In the genomic region with DNA sequence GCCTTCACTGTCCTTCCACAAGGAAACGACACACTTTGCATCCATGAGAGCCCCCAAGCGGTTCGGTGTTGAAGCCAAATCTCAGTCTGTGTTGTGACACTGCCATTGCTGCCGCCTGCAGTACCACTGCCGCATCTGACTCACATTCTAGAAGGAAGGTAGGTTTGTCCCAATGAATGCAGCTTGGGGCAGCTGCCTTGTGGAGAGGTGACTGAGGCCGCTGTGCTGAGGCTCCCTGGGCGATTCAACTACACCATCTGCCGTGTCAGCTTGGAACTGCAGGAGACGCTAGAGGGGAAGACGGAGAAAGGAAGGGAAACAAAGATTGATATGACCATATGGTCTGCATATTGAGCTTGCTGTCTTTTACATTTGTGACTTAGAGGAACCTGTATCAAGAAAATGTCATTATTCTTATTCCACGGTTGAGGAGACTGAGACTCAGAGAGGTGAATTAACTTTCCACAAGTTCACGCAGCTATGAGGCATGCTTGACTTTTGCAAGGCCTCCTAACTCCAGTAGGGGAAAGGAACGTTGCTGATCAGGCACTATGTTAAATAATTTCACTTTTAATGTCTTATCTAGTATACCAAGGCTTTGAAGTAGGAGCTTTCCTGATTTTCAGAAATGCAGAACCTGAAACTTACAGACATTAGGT, we compare ENCODE assay signal across 8 cellular contexts. TPM values are rescaled to one million over a fixed set of nuclear protein-coding genes. Genes with fewer than 3 reads are reported as not detected.
DNase-seq lines count a peak whose midpoint lies in the region; ATAC-seq and TF ChIP-seq lines count a peak whose summit lies in the region.

No MANE protein-coding gene starts in this region.

- no peaks in the 10 kb centered on the region for H3K4me1 ChIP-seq in SJCRH30
- H3K4me1 ChIP-seq in vagina = no peaks in the 10 kb centered on the region

- H3K27me3 ChIP-seq in SJCRH30 (no peaks in the 10 kb centered on the region), vagina (no peaks in the 10 kb centered on the region)

- H3K36me3 ChIP-seq in SJCRH30 = no peaks in the 10 kb centered on the region
- H3K36me3 ChIP-seq in vagina = no peaks in the 10 kb centered on the region

- DNase-seq in NAMALWA (ENCODE audit: low spot score) (peak; percentile 99), SJCRH30 (peak; percentile 44 to 75), germinal center (ENCODE audit: low spot score) (peak; percentile 80), posterior vena cava (ENCODE audit: low spot score) (peak; percentile 87), vagina (ENCODE audit: extremely low spot score in 2 of 2) (no peak)
- DNase-seq in activated gamma-delta T cell treated with anti-CD3 and anti-CD28 coated beads, Interleukin-2, amount 50 U/mL, for 16 hours (ENCODE audit: low read depth) = peak; percentile 51

- no peak overlapping the region for H3K4me3 ChIP-seq in SJCRH30
- H3K4me3 ChIP-seq in vagina = no peak overlapping the region

- H3K27ac ChIP-seq in SJCRH30 (no peak overlapping the region), vagina (no peak overlapping the region)

- ATAC-seq in HG02571 (IDR thresholded peaks at IDR 0.05; ENCODE audit: unreplicated experiment) = peak; percentile 86

- TF ChIP-seq POLR2A in vagina (IDR thresholded peaks at IDR 0.05) = no peak

- intact Hi-C loops in posterior vena cava (cut with DNase I) = loop anchor here (2.0 to 10.0 kb wide), 2 partner anchors 94 to 98 kb away; no protein-coding TSS in a partner anchor
- intact Hi-C loops in vagina (cut with DNase I) = no loop called here

- TF ChIP-seq CTCF in GM12873 (IDR thresholded peaks at IDR 0.05; ENCODE audit: insufficient read depth, low read depth, low read length, missing control alignments) (peak; percentile 96), vagina (IDR thresholded peaks at IDR 0.05) (peak; percentile 34 to 80 (median 75))

- no peaks in the 10 kb centered on the region for H3K9me3 ChIP-seq in SJCRH30 (replicated peaks)
- H3K9me3 ChIP-seq in vagina = no peaks in the 10 kb centered on the region

RNA-seq across cellular contexts. Expression of a gene that starts 43.5 kb away (rescaled TPM):
- total RNA-seq in SJCRH30 (2014; rRNA removed; shearing (Covaris generic)) = 72.5 and 77.1 TPM in 2 replicates
- total RNA-seq in posterior vena cava (10 to 100 TPM; 57.8 to 58.8 TPM), vagina (52.8 TPM)

Comparison
In these comparisons a context has a peak if more than half of its experiments do, and no peak if none do; other contexts are left out.
1. DNase-seq: peak in NAMALWA (single experiment), SJCRH30 (2 of 2), activated gamma-delta T cell treated with anti-CD3 and anti-CD28 coated beads, Interleukin-2, amount 50 U/mL, for 16 hours (single experiment), germinal center (single experiment) and posterior vena cava (single experiment); none in vagina (0 of 2).